In the genomic region with DNA sequence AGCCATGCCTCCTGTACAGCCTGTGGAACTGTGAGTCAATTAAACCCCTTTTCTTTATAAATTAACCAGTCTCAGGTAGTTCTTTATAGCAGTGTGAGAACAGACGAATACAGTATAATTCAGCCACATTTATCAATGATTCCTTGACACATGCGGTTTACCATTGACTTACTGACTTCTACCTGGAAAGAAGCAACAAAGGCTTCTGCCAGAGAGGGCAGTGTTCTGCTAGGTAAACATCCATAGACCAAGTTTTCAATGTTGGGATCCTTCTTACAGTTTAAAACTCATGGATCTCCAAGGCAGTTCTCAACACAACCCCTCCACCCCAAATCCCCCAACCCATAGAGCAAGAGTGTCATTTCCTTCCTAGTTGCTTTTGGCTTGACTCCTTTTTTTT, we compare ENCODE assay signal across 20 cellular contexts.
DNase-seq lines count a peak whose midpoint lies in the region; ATAC-seq and TF ChIP-seq lines count a peak whose summit lies in the region.
"Had no signal": no experiment of that assay in that cellular context is flagged by ENCODE, and none has a peak within 500 bp of the region (broad histone marks: within the 10 kb centered on the region; RNA-seq: fewer than 3 reads in every experiment).

No MANE protein-coding gene starts in this region.

- whole genome bisulfite sequencing in mesendoderm (ENCODE audit: extremely low coverage, insufficient coverage, low lambda C conversion rate) = no CpG with 5 or more reads among the region's 2 CpGs

- H2BK15ac ChIP-seq in mesendoderm (replicated peaks; ENCODE audit: low read depth) = no peak overlapping the region

- intact Hi-C loops in left colon (cut with DNase I, micrococcal nuclease) = no loop called here

- H3K27me3 ChIP-seq in mesendoderm (ENCODE audit: insufficient read depth, low read length, poor library complexity) = no peaks in the 10 kb centered on the region
- no peaks in the 10 kb centered on the region for H3K27me3 ChIP-seq in Peyer's patch
- H3K27me3 ChIP-seq: BLaER1 treated with 17β-estradiol and CSF1 and Interleukin-3, amounts not matched to agents 10 nM and 100 nM; esophagus muscularis mucosa; uterus had no signal

- H3K79me2 ChIP-seq in mesendoderm (ENCODE audit: control insufficient read depth, insufficient read depth, low read length) = no peaks in the 10 kb centered on the region
- H3K79me2 ChIP-seq: parathyroid adenoma had no signal

- no peak overlapping the region for H3K4me2 ChIP-seq in mesendoderm (ENCODE audit: low read length)
- H3K4me2 ChIP-seq: BLaER1 treated with 17β-estradiol and CSF1 and Interleukin-3, amounts not matched to agents 10 nM and 100 nM had no signal

- H2AK5ac ChIP-seq in mesendoderm (ENCODE audit: low read length) = no peak overlapping the region

- H2BK120ac ChIP-seq in mesendoderm (ENCODE audit: low read depth, low read length) = no peak overlapping the region

- H3K4me1 Mint-ChIP-seq in WTC11 = no peaks in the 10 kb centered on the region
- H3K4me1 Mint-ChIP-seq: activated B cell treated with CpG ODN at 0.5 μM for 24 hours had no signal

- H3K27ac ChIP-seq in mesendoderm (ENCODE audit: low read depth, low read length) (no peak overlapping the region), Peyer's patch (no peak overlapping the region)
- H3K27ac ChIP-seq: BLaER1 treated with 17β-estradiol and CSF1 and Interleukin-3, amounts not matched to agents 10 nM and 100 nM; esophagus muscularis mucosa; heart right ventricle; parathyroid adenoma; spleen; stomach; uterus had no signal

- POLR2A ChIA-PET in WTC11 (lab: Charles Lee) = no interaction called here

- no peaks in the 10 kb centered on the region for H3K4me1 ChIP-seq in mesendoderm (ENCODE audit: control insufficient read depth, low read depth, low read length)
- H3K4me1 ChIP-seq in Peyer's patch = no peaks in the 10 kb centered on the region
- H3K4me1 ChIP-seq: BLaER1 treated with 17β-estradiol and CSF1 and Interleukin-3, amounts not matched to agents 10 nM and 100 nM; esophagus muscularis mucosa; heart right ventricle; parathyroid adenoma; spleen; stomach; uterus had no signal

- H3K4ac ChIP-seq in mesendoderm (ENCODE audit: low read depth, low read length) = no peak overlapping the region

- H3K9me3 Mint-ChIP-seq in WTC11 = peaks cover 4% of the 10 kb centered on the region; the same call in 1 of the 2 replicates

- H4K5ac ChIP-seq in mesendoderm (ENCODE audit: low read length) = no peak overlapping the region

- no peak overlapping the region for H4K8ac ChIP-seq in mesendoderm (ENCODE audit: low read depth, low read length)

- H3K9me3 ChIP-seq in Peyer's patch = no peaks in the 10 kb centered on the region
- H3K9me3 ChIP-seq: esophagus muscularis mucosa, heart right ventricle, spleen, stomach, uterus had no signal

- no peak overlapping the region for H3K9ac ChIP-seq in mesendoderm (ENCODE audit: low read length)
- H3K9ac ChIP-seq: BLaER1 treated with 17β-estradiol and CSF1 and Interleukin-3, amounts not matched to agents 10 nM and 100 nM; parathyroid adenoma had no signal

- no peak overlapping the region for H3K23ac ChIP-seq in mesendoderm (ENCODE audit: low read length)

- H3K18ac ChIP-seq in mesendoderm (ENCODE audit: low read length) = no peak overlapping the region

- H3K4me3 Mint-ChIP-seq in WTC11 = no peak overlapping the region
- H3K4me3 Mint-ChIP-seq: activated B cell treated with CpG ODN at 0.5 μM for 24 hours; dendritic cell treated with granulocyte-macrophage colony-stimulating factor and Interleukin-4, amounts not matched to agents 40 ng/mL and 50 ng/mL, for 4 days had no signal

- TF ChIP-seq CTCF in GM10266 (IDR thresholded peaks at IDR 0.05; ENCODE audit: control insufficient read depth, insufficient read depth, low read depth, missing control alignments) = peak; percentile 10
- TF ChIP-seq CTCF in LNCaP clone FGC (IDR thresholded peaks at IDR 0.05; ENCODE audit: control insufficient read depth, extremely low read depth, insufficient read depth) = peak; percentile 49
- TF ChIP-seq CTCF in WTC11 (IDR thresholded peaks at IDR 0.05) = no peak
- TF ChIP-seq CTCF in Peyer's patch (IDR thresholded peaks at IDR 0.05) = no peak

- CTCF ChIA-PET in WTC11 (lab: Charles Lee) = no interaction called here

- H3K79me1 ChIP-seq in mesendoderm (ENCODE audit: low read length) = no peaks in the 10 kb centered on the region

- no peak overlapping the region for H3K56ac ChIP-seq in mesendoderm (ENCODE audit: low read length)

- H3K36me3 ChIP-seq in mesendoderm (ENCODE audit: control insufficient read depth, insufficient read depth, low read length) (no peaks in the 10 kb centered on the region), Peyer's patch (no peaks in the 10 kb centered on the region)
- H3K36me3 ChIP-seq: BLaER1 treated with 17β-estradiol and CSF1 and Interleukin-3, amounts not matched to agents 10 nM and 100 nM; esophagus muscularis mucosa; heart right ventricle; spleen; stomach; uterus had no signal

- TF ChIP-seq POLR2A in Peyer's patch (IDR thresholded peaks at IDR 0.05) = no peak

- no peak overlapping the region for H2BK5ac ChIP-seq in mesendoderm (ENCODE audit: low read length)

- no peak overlapping the region for H3K27ac Mint-ChIP-seq in WTC11
- H3K27ac Mint-ChIP-seq: activated B cell treated with CpG ODN at 0.5 μM for 24 hours; dendritic cell treated with granulocyte-macrophage colony-stimulating factor and Interleukin-4, amounts not matched to agents 40 ng/mL and 50 ng/mL, for 4 days had no signal

- ATAC-seq in WTC11 (peak; percentile 63; the same call in 1 of the 2 replicates), left colon (no peak)
- ATAC-seq: heart right ventricle had no signal

- H3K27me3 Mint-ChIP-seq in WTC11 (ENCODE audit: low read depth) = peaks cover 3% of the 10 kb centered on the region
- H3K27me3 Mint-ChIP-seq: activated B cell treated with CpG ODN at 0.5 μM for 24 hours; dendritic cell treated with granulocyte-macrophage colony-stimulating factor and Interleukin-4, amounts not matched to agents 40 ng/mL and 50 ng/mL, for 4 days had no signal

- H3K4me3 ChIP-seq in LNCaP clone FGC (ENCODE audit: low read depth, low read length) (no peak overlapping the region), mesendoderm (ENCODE audit: low read length) (no peak overlapping the region), Peyer's patch (no peak overlapping the region)
- H3K4me3 ChIP-seq: BLaER1 treated with 17β-estradiol and CSF1 and Interleukin-3, amounts not matched to agents 10 nM and 100 nM; esophagus muscularis mucosa; heart right ventricle; spleen; stomach; uterus had no signal

- DNase-seq in GM10266 (ENCODE audit: extremely low spot score) (no peak), LNCaP clone FGC (ENCODE audit: low read depth) (no peak), WTC11 (ENCODE audit: low spot score) (no peak), mesendoderm (peak; percentile 32), Peyer's patch (no peak), left colon (no peak), foreskin melanocyte (no peak)
- DNase-seq: activated B cell treated with CpG ODN at 0.5 μM for 24 hours, activated gamma-delta T cell treated with Interleukin-2 at 50 U/mL for 16 hours, EL, heart right ventricle, NCI-H2081, spleen, stomach, SW 1271, uterus had no signal

- no peaks in the 10 kb centered on the region for H3K36me3 Mint-ChIP-seq in WTC11

TF ChIP-seq in WTC11, 78 proteins besides CTCF, POLR2A, EP300 and RAD21 (continues in another document):
- no peak for TF ChIP-seq EMX1 (CRISPR knock-in tag; IDR thresholded peaks at IDR 0.05)
- TF ChIP-seq SMAD3 (CRISPR knock-in tag; IDR thresholded peaks at IDR 0.05; ENCODE audit: borderline replicate concordance) = no peak
- no peak for TF ChIP-seq GRHL2 (CRISPR knock-in tag; IDR thresholded peaks at IDR 0.05; ENCODE audit: insufficient replicate concordance, severe bottlenecking)
- no peak for TF ChIP-seq CREB1 (CRISPR knock-in tag; IDR thresholded peaks at IDR 0.05)
- TF ChIP-seq, protein P1, sequence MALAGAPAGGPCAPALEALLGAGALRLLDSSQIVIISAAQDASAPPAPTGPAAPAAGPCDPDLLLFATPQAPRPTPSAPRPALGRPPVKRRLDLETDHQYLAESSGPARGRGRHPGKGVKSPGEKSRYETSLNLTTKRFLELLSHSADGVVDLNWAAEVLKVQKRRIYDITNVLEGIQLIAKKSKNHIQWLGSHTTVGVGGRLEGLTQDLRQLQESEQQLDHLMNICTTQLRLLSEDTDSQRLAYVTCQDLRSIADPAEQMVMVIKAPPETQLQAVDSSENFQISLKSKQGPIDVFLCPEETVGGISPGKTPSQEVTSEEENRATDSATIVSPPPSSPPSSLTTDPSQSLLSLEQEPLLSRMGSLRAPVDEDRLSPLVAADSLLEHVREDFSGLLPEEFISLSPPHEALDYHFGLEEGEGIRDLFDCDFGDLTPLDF (CRISPR knock-in tag; IDR thresholded peaks at IDR 0.05) = no peak
- TF ChIP-seq KAT7 (CRISPR knock-in tag; IDR thresholded peaks at IDR 0.05; ENCODE audit: borderline replicate concordance) = no peak
- no peak for TF ChIP-seq ZNF396 (CRISPR knock-in tag; IDR thresholded peaks at IDR 0.05; ENCODE audit: borderline replicate concordance)
- TF ChIP-seq NR2C2 (CRISPR knock-in tag; IDR thresholded peaks at IDR 0.05) = no peak
- TF ChIP-seq, protein P2, sequence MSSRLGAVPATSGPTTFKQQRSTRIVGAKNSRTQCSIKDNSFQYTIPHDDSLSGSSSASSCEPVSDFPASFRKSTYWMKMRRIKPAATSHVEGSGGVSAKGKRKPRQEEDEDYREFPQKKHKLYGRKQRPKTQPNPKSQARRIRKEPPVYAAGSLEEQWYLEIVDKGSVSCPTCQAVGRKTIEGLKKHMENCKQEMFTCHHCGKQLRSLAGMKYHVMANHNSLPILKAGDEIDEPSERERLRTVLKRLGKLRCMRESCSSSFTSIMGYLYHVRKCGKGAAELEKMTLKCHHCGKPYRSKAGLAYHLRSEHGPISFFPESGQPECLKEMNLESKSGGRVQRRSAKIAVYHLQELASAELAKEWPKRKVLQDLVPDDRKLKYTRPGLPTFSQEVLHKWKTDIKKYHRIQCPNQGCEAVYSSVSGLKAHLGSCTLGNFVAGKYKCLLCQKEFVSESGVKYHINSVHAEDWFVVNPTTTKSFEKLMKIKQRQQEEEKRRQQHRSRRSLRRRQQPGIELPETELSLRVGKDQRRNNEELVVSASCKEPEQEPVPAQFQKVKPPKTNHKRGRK (CRISPR knock-in tag; IDR thresholded peaks at IDR 0.05; ENCODE audit: borderline replicate concordance) = no peak

Comparison
In these comparisons a context has a peak if more than half of its experiments do, and no peak if none do; other contexts are left out.
1. CTCF ChIP-seq: peak in GM10266 (single experiment) and LNCaP clone FGC (single experiment); none in WTC11 (single experiment) and Peyer's patch (0 of 6).